In the genomic region with DNA sequence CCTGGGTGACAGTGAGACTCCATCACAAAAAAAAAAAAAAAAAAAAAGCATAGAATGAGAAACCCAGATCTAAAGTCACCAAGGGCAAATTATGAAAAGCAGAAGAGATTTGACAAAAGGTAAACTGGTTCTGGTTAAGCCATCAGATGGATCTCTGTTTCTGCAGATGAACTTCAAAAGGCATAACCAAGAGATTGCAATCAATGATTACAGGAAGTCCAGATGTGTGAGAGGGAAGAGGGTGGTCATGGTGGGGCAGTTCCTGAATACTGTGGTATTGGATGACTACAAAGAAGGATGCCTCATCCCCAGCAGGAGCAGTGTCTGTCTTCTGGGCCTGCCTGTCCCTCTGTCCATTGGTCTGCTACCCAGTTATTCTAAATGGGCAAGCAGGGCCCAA, we compare ENCODE assay signal across 32 cellular contexts. TPM values are rescaled to one million over a fixed set of nuclear protein-coding genes. Genes with fewer than 3 reads are reported as not detected.
DNase-seq lines count a peak whose midpoint lies in the region; ATAC-seq and TF ChIP-seq lines count a peak whose summit lies in the region.
"Had no signal": no experiment of that assay in that cellular context is flagged by ENCODE, and none has a peak within 500 bp of the region (broad histone marks: within the 10 kb centered on the region; RNA-seq: fewer than 3 reads in every experiment).

No MANE protein-coding gene starts in this region.

- intact Hi-C loops in activated CD4-positive, alpha-beta T cell treated with anti-CD3 and anti-CD28 coated beads for 36 hours (cut with DNase I, micrococcal nuclease) = no loop called here

- POLR2A ChIA-PET in activated CD4-positive, alpha-beta T cell treated with anti-CD3 and anti-CD28 coated beads for 36 hours (lab: Charles Lee) = no interaction called here

- no peaks in the 10 kb centered on the region for H3K9me3 Mint-ChIP-seq in activated CD4-positive, alpha-beta T cell treated with anti-CD3 and anti-CD28 coated beads for 36 hours (ENCODE audit: low read depth)
- H3K9me3 Mint-ChIP-seq in endodermal cell = no peaks in the 10 kb centered on the region
- H3K9me3 Mint-ChIP-seq: activated B cell treated with CpG ODN at 0.5 μM for 24 hours; CD8-positive, alpha-beta T cell; naive B cell had no signal

- TF ChIP-seq CTCF in Loucy (conservative IDR thresholded peaks at IDR 0.05; ENCODE audit: low read length) (no peak), endodermal cell (conservative IDR thresholded peaks at IDR 0.05) (no peak)

- H3K4me1 Mint-ChIP-seq in activated CD4-positive, alpha-beta T cell treated with anti-CD3 and anti-CD28 coated beads for 36 hours = peaks cover 28% of the 10 kb centered on the region
- peaks cover 12% of the 10 kb centered on the region for H3K4me1 Mint-ChIP-seq in endodermal cell

- peaks cover 25% of the 10 kb centered on the region for H3K36me3 Mint-ChIP-seq in activated CD4-positive, alpha-beta T cell treated with anti-CD3 and anti-CD28 coated beads for 36 hours (ENCODE audit: low read depth)
- H3K36me3 Mint-ChIP-seq in endodermal cell (ENCODE audit: low read depth) = peaks cover 6% of the 10 kb centered on the region
- H3K36me3 Mint-ChIP-seq: naive B cell had no signal

- peaks cover 0 to 20% (median 0%) of the 10 kb centered on the region in 11 experiments; a peak in 4 of 22 replicates for H3K36me3 ChIP-seq in BLaER1 treated with 17β-estradiol and CSF1 and Interleukin-3, amounts not matched to agents 10 nM and 100 nM
- H3K36me3 ChIP-seq in Loucy (ENCODE audit: insufficient read depth, low read length) (no peaks in the 10 kb centered on the region), endodermal cell (ENCODE audit: control insufficient read depth, insufficient read depth, low read length) (no peaks in the 10 kb centered on the region), MG63 (no peaks in the 10 kb centered on the region)
- H3K36me3 ChIP-seq: gastrocnemius medialis had no signal

- no peaks in the 10 kb centered on the region for H3K27me3 Mint-ChIP-seq in activated CD4-positive, alpha-beta T cell treated with anti-CD3 and anti-CD28 coated beads for 36 hours
- peaks cover 60% of the 10 kb centered on the region for H3K27me3 Mint-ChIP-seq in endodermal cell (ENCODE audit: insufficient read depth)
- H3K27me3 Mint-ChIP-seq: activated B cell treated with CpG ODN at 0.5 μM for 24 hours, naive B cell had no signal

- peaks cover 0 to 7% (median 0%) of the 10 kb centered on the region in 11 experiments; a peak in 1 of 22 replicates for H4K20me1 ChIP-seq in BLaER1 treated with 17β-estradiol and CSF1 and Interleukin-3, amounts not matched to agents 10 nM and 100 nM
- no peaks in the 10 kb centered on the region for H4K20me1 ChIP-seq in Loucy (ENCODE audit: insufficient read depth, low read length, poor library complexity, severe bottlenecking)

- H3K9ac ChIP-seq in BLaER1 treated with 17β-estradiol and CSF1 and Interleukin-3, amounts not matched to agents 10 nM and 100 nM = peak overlapping the region in 1 of 11 experiments; percentile 7; a peak in 1 of 22 replicates
- no peak overlapping the region for H3K9ac ChIP-seq in Loucy (ENCODE audit: low read depth, low read length, poor library complexity, severe bottlenecking)
- no peak overlapping the region for H3K9ac ChIP-seq in endodermal cell (ENCODE audit: extremely low read depth, low read length, poor library complexity, severe bottlenecking)

- peaks cover 33 to 52% (median 47%) of the 10 kb centered on the region in 10 experiments for H3K4me1 ChIP-seq in BLaER1 treated with 17β-estradiol and CSF1 and Interleukin-3, amounts not matched to agents 10 nM and 100 nM
- no peaks in the 10 kb centered on the region for H3K4me1 ChIP-seq in Loucy (ENCODE audit: insufficient read depth, low read length, poor library complexity, severe bottlenecking)
- H3K4me1 ChIP-seq in endodermal cell (ENCODE audit: control insufficient read depth, insufficient read depth, low read length) = no peaks in the 10 kb centered on the region

- ATAC-seq in activated CD4-positive, alpha-beta T cell treated with anti-CD3 and anti-CD28 coated beads for 36 hours = no peak
- no peak for ATAC-seq in HG03045 (IDR thresholded peaks at IDR 0.05; ENCODE audit: unreplicated experiment)
- ATAC-seq: CD8-positive, alpha-beta T cell; gastrocnemius medialis; GM12878; HepG2; lower lobe of right lung had no signal

- no peak overlapping the region for H3K27ac ChIP-seq in BLaER1 treated with 17β-estradiol and CSF1 and Interleukin-3, amounts not matched to agents 10 nM and 100 nM
- H3K27ac ChIP-seq in endodermal cell (ENCODE audit: low read depth, low read length) = no peak overlapping the region
- H3K27ac ChIP-seq: brain microvascular endothelial cell, gastrocnemius medialis, hepatocyte, lower lobe of right lung, sigmoid colon, tibial nerve had no signal

- H3F3A ChIP-seq in Loucy (ENCODE audit: low read depth) = no peaks in the 10 kb centered on the region

- H3K4me3 Mint-ChIP-seq in activated CD4-positive, alpha-beta T cell treated with anti-CD3 and anti-CD28 coated beads for 36 hours = no peak overlapping the region
- no peak overlapping the region for H3K4me3 Mint-ChIP-seq in endodermal cell
- H3K4me3 Mint-ChIP-seq: activated B cell treated with CpG ODN at 0.5 μM for 24 hours; CD8-positive, alpha-beta T cell had no signal

- peak overlapping the region; percentile 8 to 63 (median 41); a peak in 20 of 22 replicates for H3K4me2 ChIP-seq in BLaER1 treated with 17β-estradiol and CSF1 and Interleukin-3, amounts not matched to agents 10 nM and 100 nM
- H3K4me2 ChIP-seq in Loucy (ENCODE audit: low read depth, low read length, poor library complexity, severe bottlenecking) = peak overlapping the region; percentile 45
- H3K4me2 ChIP-seq: hepatocyte had no signal

- no peaks in the 10 kb centered on the region for H3K9me3 ChIP-seq in BLaER1 treated with 17β-estradiol and CSF1 and Interleukin-3, amounts not matched to agents 10 nM and 100 nM (replicated peaks in 1 of 11)
- H3K9me3 ChIP-seq in Loucy (ENCODE audit: insufficient read depth, low read depth, low read length) (no peaks in the 10 kb centered on the region), endodermal cell (ENCODE audit: control insufficient read depth, low read length) (no peaks in the 10 kb centered on the region), MG63 (no peaks in the 10 kb centered on the region)
- H3K9me3 ChIP-seq: gastrocnemius medialis, lower lobe of right lung, sigmoid colon, tibial nerve had no signal

- no peak overlapping the region for H3K4me3 ChIP-seq in BLaER1 treated with 17β-estradiol and CSF1 and Interleukin-3, amounts not matched to agents 10 nM and 100 nM
- no peak overlapping the region for H3K4me3 ChIP-seq in Loucy (ENCODE audit: low read length, poor library complexity, severe bottlenecking)
- H3K4me3 ChIP-seq in endodermal cell (ENCODE audit: low read length) = no peak overlapping the region
- no peak overlapping the region for H3K4me3 ChIP-seq in MG63
- H3K4me3 ChIP-seq: gastrocnemius medialis, GM12878, hepatocyte, lower lobe of right lung, sigmoid colon, tibial nerve had no signal

- H3K79me2 ChIP-seq in Loucy (ENCODE audit: insufficient read depth, low read length) = peaks cover 23% of the 10 kb centered on the region

- peak overlapping the region; percentile 55 for H3K27ac Mint-ChIP-seq in activated CD4-positive, alpha-beta T cell treated with anti-CD3 and anti-CD28 coated beads for 36 hours
- no peak overlapping the region for H3K27ac Mint-ChIP-seq in endodermal cell
- H3K27ac Mint-ChIP-seq: activated B cell treated with CpG ODN at 0.5 μM for 24 hours had no signal

- peaks cover 0 to 29% (median 16%) of the 10 kb centered on the region in 11 experiments; a peak in 15 of 22 replicates for H3K27me3 ChIP-seq in BLaER1 treated with 17β-estradiol and CSF1 and Interleukin-3, amounts not matched to agents 10 nM and 100 nM
- H3K27me3 ChIP-seq in Loucy (ENCODE audit: insufficient read depth, low read length, poor library complexity, severe bottlenecking) (no peaks in the 10 kb centered on the region), endodermal cell (ENCODE audit: control insufficient read depth, insufficient read depth, low read length, poor library complexity, severe bottlenecking) (peaks cover 59% of the 10 kb centered on the region), MG63 (no peaks in the 10 kb centered on the region)
- H3K27me3 ChIP-seq: brain microvascular endothelial cell, gastrocnemius medialis, hepatocyte, sigmoid colon, tibial nerve had no signal

- H3K9me2 ChIP-seq in Loucy (replicated peaks; ENCODE audit: low read depth, low read length) = no peaks in the 10 kb centered on the region

- no peak for DNase-seq in activated CD4-positive, alpha-beta T cell treated with anti-CD3 and anti-CD28 coated beads for 36 hours
- no peak for DNase-seq in activated CD4-positive, alpha-beta T cell treated with anti-CD3 and anti-CD28 coated beads, Interleukin-2, amount 50 U/mL, for 48 hours
- peak; percentile 26 for DNase-seq in endodermal cell
- no peak for DNase-seq in MG63
- no peak for DNase-seq in stimulated activated CD4-positive, alpha-beta T cell treated with anti-CD3 and anti-CD28 coated beads, Interleukin-4, amount 100 ng/mL, for 24 hours
- DNase-seq: activated B cell treated with CpG ODN at 0.5 μM for 24 hours; activated CD4-positive, alpha-beta T cell treated with anti-CD3 and anti-CD28 coated beads, Interleukin-2, amount 50 U/mL, for 1 hour; activated effector memory CD4-positive, alpha-beta T cell treated with Interleukin-2 at 50 U/mL for 16 hours; amygdala; brain microvascular endothelial cell; CD8-positive, alpha-beta T cell; gastrocnemius medialis; kidney glomerular epithelial cell; lower lobe of right lung; midbrain; naive B cell; NCI-H1105; NCI-H187; NCI-H2171 treated with DMSO at 0.1 percent for 48 hours; NCI-H510A treated with DMSO at 0.1 percent for 48 hours; nucleus accumbens; OCI-M1; sigmoid colon; stimulated activated CD4-positive, alpha-beta T cell treated with anti-CD3 and anti-CD28 coated beads, Interleukin-4, amount 100 ng/mL, for 1 hour; T-helper 1 cell had no signal

- CTCF ChIA-PET in activated CD4-positive, alpha-beta T cell treated with anti-CD3 and anti-CD28 coated beads for 36 hours (lab: Charles Lee) = no interaction called here

- no peak overlapping the region for H2AFZ ChIP-seq in Loucy (ENCODE audit: low read length)
- H2AFZ ChIP-seq: hepatocyte had no signal

RNA-seq across cellular contexts. Expression of gene P4HTM, which starts 3.8 kb away (rescaled TPM):
- 10 to 100 TPM; 25.7 to 30.4 TPM for total RNA-seq in activated CD4-positive, alpha-beta T cell treated with anti-CD3 and anti-CD28 coated beads for 36 hours
- 10 to 100 TPM; 12.4 to 17.6 TPM for total RNA-seq in endodermal cell
- polyA plus RNA-seq in endodermal cell (2013, experiment 1 of 2) = 26.5 TPM
- 19.4 TPM for polyA plus RNA-seq in endodermal cell (2013, experiment 2 of 2)
- total RNA-seq in MG63 (2014; rRNA removed; shearing (Covaris generic); ENCODE audit: low replicate concordance) = not detected in 2 replicates
- total RNA-seq: HepG2 had no signal

RNA-seq across cellular contexts. Expression of gene WDR6, which starts 13.4 kb away (rescaled TPM):
- total RNA-seq in activated CD4-positive, alpha-beta T cell treated with anti-CD3 and anti-CD28 coated beads for 36 hours = 100 to 1,000 TPM; 109 to 127 TPM
- total RNA-seq in endodermal cell = 100 to 1,000 TPM; 106 to 166 TPM
- polyA plus RNA-seq in endodermal cell (2013, experiment 1 of 2) = 171 TPM
- polyA plus RNA-seq in endodermal cell (2013, experiment 2 of 2) = 134 TPM
- 72.7 and 77.2 TPM in 2 replicates for total RNA-seq in MG63 (2014; rRNA removed; shearing (Covaris generic); ENCODE audit: low replicate concordance)

RNA-seq across cellular contexts. Expression of gene DALRD3, which starts 24.5 kb away (rescaled TPM):
- total RNA-seq in activated CD4-positive, alpha-beta T cell treated with anti-CD3 and anti-CD28 coated beads for 36 hours = 10 to 100 TPM; 25.8 to 26.0 TPM
- total RNA-seq in endodermal cell = 10 to 100 TPM; 40.8 to 41.9 TPM
- 47.1 TPM for polyA plus RNA-seq in endodermal cell (2013, experiment 1 of 2)
- polyA plus RNA-seq in endodermal cell (2013, experiment 2 of 2) = 38.8 TPM
- 15.9 and 18.6 TPM in 2 replicates for total RNA-seq in MG63 (2014; rRNA removed; shearing (Covaris generic); ENCODE audit: low replicate concordance)

RNA-seq across cellular contexts. Expression of gene NDUFAF3, which starts 28.1 kb away (rescaled TPM):
- 100 to 1,000 TPM in 1 of 2 experiments, 10 to 100 TPM in 1; 90.8 to 108 TPM for total RNA-seq in activated CD4-positive, alpha-beta T cell treated with anti-CD3 and anti-CD28 coated beads for 36 hours
- total RNA-seq in endodermal cell = 10 to 100 TPM; 32.9 to 39.1 TPM
- 54.3 TPM for polyA plus RNA-seq in endodermal cell (2013, experiment 1 of 2)
- 50.4 TPM for polyA plus RNA-seq in endodermal cell (2013, experiment 2 of 2)
- 37.8 and 91.3 TPM in 2 replicates for total RNA-seq in MG63 (2014; rRNA removed; shearing (Covaris generic); ENCODE audit: low replicate concordance)

RNA-seq across cellular contexts. Expression of gene IMPDH2, which starts 35.4 kb away (rescaled TPM):
- total RNA-seq in activated CD4-positive, alpha-beta T cell treated with anti-CD3 and anti-CD28 coated beads for 36 hours = 100 to 1,000 TPM; 504 to 515 TPM
- total RNA-seq in endodermal cell = 100 to 1,000 TPM; 180 to 195 TPM
- polyA plus RNA-seq in endodermal cell (2013, experiment 1 of 2) = 242 TPM
- 211 TPM for polyA plus RNA-seq in endodermal cell (2013, experiment 2 of 2)
- total RNA-seq in MG63 (2014; rRNA removed; shearing (Covaris generic); ENCODE audit: low replicate concordance) = 304 and 356 TPM in 2 replicates

Comparison
In these comparisons a context has a peak if more than half of its experiments do, and no peak if none do; other contexts are left out.
1. RNA of gene P4HTM, which starts 3.8 kb away (total RNA-seq): 25.7 to 30.4 TPM in activated CD4-positive, alpha-beta T cell treated with anti-CD3 and anti-CD28 coated beads for 36 hours and 12.4 to 17.6 TPM in endodermal cell; not detected in MG63; every median in the first group is over 10 times any median in the second.